Comparison of ENCODE assay signal across 12 cellular contexts in the genomic region with DNA sequence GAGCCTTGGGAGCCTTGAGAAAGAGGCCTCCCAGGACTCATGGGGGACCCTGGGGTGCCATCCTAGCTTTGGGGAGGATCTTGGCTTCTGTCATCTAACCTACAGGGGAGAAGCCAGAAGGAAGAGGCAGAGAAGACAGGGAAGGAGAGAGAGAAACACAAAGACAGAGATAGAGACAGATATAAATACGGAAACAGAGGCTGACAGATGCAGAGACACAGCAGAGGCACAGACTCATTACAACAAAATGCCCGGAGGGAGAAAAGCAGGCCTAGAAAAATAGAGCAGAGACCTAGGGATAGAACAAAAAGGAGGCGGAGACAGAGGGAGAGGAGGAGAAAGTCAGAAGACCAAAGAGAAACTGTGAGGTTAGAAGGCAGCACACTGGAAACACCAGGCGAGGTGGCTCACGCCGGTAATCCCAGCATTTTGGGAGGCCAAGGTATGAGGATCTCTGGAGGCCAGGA. TPM values are rescaled to one million over a fixed set of nuclear protein-coding genes. Genes with fewer than 3 reads are reported as not detected.
DNase-seq lines count a peak whose midpoint lies in the region; ATAC-seq and TF ChIP-seq lines count a peak whose summit lies in the region.
"Had no signal": no experiment of that assay in that cellular context is flagged by ENCODE, and none has a peak within 500 bp of the region (broad histone marks: within the 10 kb centered on the region; RNA-seq: fewer than 3 reads in every experiment).

No MANE protein-coding gene starts in this region.

- no peaks in the 10 kb centered on the region for H3K9me3 ChIP-seq in left ventricle myocardium inferior (replicated peaks)
- H3K9me3 ChIP-seq in uterus, result no peaks in the 10 kb centered on the region

- ATAC-seq in HG03139 (IDR thresholded peaks at IDR 0.05; ENCODE audit: unreplicated experiment) (no peak), GM18502 (IDR thresholded peaks at IDR 0.05; ENCODE audit: poor library complexity, unreplicated experiment) (no peak)

- H3K27ac ChIP-seq in left ventricle myocardium inferior (replicated peaks) (peak overlapping the region; percentile 94), uterus (peak overlapping the region; percentile 90 to 97)
- H3K27ac ChIP-seq: KMS-11 had no signal

- no peak for TF ChIP-seq POLR2A in uterus (IDR thresholded peaks at IDR 0.05)

- H3K36me3 Mint-ChIP-seq in endothelial cell (ENCODE audit: low read depth, unreplicated experiment) (peaks cover 5% of the 10 kb centered on the region), nephron (ENCODE audit: low read depth) (no peaks in the 10 kb centered on the region)

- intact Hi-C loops in left ventricle myocardium inferior (cut with micrococcal nuclease) (no loop called here), cardiac septum (cut with DNase I) (loop anchor here (2.0 kb wide), 1 partner anchor 25 kb away; the partner anchor contains the start of gene LRRC71), uterus (cut with DNase I; ENCODE audit: low total_unique reads) (no loop called here)

- peaks cover 24% of the 10 kb centered on the region for H3K27me3 Mint-ChIP-seq in endothelial cell (ENCODE audit: unreplicated experiment)
- peaks cover 50% of the 10 kb centered on the region for H3K27me3 Mint-ChIP-seq in nephron (ENCODE audit: low read depth)

- DNase-seq in left ventricle myocardium inferior (no peak), cardiac septum (ENCODE audit: low spot score) (no peak), endothelial cell (ENCODE audit: low spot score) (no peak), uterus (no peak)
- no peak for DNase-seq in stimulated activated CD4-positive, alpha-beta T cell treated with anti-CD3 and anti-CD28 coated beads, Interleukin-2, amount 100 ng/mL, for 48 hours
- DNase-seq: NCI-H510A, T-helper 1 cell had no signal

- H3K4me1 ChIP-seq in left ventricle myocardium inferior (peaks cover 84% of the 10 kb centered on the region), uterus (peaks cover 0 to 17% of the 10 kb centered on the region in 2 donors)

- no peaks in the 10 kb centered on the region for H3K36me3 ChIP-seq in left ventricle myocardium inferior
- no peaks in the 10 kb centered on the region for H3K36me3 ChIP-seq in uterus

- H3K9me3 Mint-ChIP-seq in endothelial cell (ENCODE audit: unreplicated experiment) (no peaks in the 10 kb centered on the region), nephron (no peaks in the 10 kb centered on the region)

- H3K4me3 Mint-ChIP-seq in endothelial cell (ENCODE audit: unreplicated experiment) (peak overlapping the region; percentile 68), nephron (peak overlapping the region; percentile 58 to 78 (median 72))

- H3K27me3 ChIP-seq in left ventricle myocardium inferior (ENCODE audit: low read depth) (peaks cover 48% of the 10 kb centered on the region), uterus (peaks cover 0 to 4% of the 10 kb centered on the region in 2 donors)

- no peak for TF ChIP-seq CTCF in left ventricle myocardium inferior (IDR thresholded peaks at IDR 0.05; ENCODE audit: borderline replicate concordance)
- no peak for TF ChIP-seq CTCF in endothelial cell (IDR thresholded peaks at IDR 0.05; ENCODE audit: unreplicated experiment)
- TF ChIP-seq CTCF in nephron (IDR thresholded peaks at IDR 0.05; ENCODE audit: unreplicated experiment in 3 of 3), result no peak
- TF ChIP-seq CTCF in uterus (IDR thresholded peaks at IDR 0.05), result no peak

- peak overlapping the region; percentile 72 for H3K4me3 ChIP-seq in left ventricle myocardium inferior
- H3K4me3 ChIP-seq in uterus, result no peak overlapping the region

- H3K27ac Mint-ChIP-seq in endothelial cell (ENCODE audit: unreplicated experiment) (peak overlapping the region; percentile 79), nephron (peak overlapping the region; percentile 83 to 94 (median 83))

- peaks cover 62% of the 10 kb centered on the region for H3K4me1 Mint-ChIP-seq in endothelial cell (ENCODE audit: unreplicated experiment)
- peaks cover 50% of the 10 kb centered on the region for H3K4me1 Mint-ChIP-seq in nephron

RNA-seq across cellular contexts. Expression of gene PEAR1, which starts 1.9 kb away (rescaled TPM):
- total RNA-seq in left ventricle myocardium inferior (7.1 TPM), cardiac septum (5.6 TPM), endothelial cell (ENCODE audit: unreplicated experiment) (50.7 TPM), uterus (10 to 100 TPM in 3 of 4 donors, 1 to 10 TPM in 1; 7.4 to 41.8 (median 17.9) TPM)

RNA-seq across cellular contexts. Expression of gene LRRC71, which starts 25.0 kb away (rescaled TPM):
- total RNA-seq in left ventricle myocardium inferior, result 0.27 TPM
- not detected for total RNA-seq in cardiac septum
- total RNA-seq in endothelial cell (ENCODE audit: unreplicated experiment), result 0.95 TPM
- total RNA-seq in uterus, result 1 to 10 TPM in 1 of 4 donors, under 1 TPM in 2, not detected in 1; 0.48 to 3.8 (median 0.91) TPM

RNA-seq across cellular contexts. Expression of gene NTRK1, which starts 34.8 kb away (rescaled TPM):
- total RNA-seq in left ventricle myocardium inferior, result 1.0 TPM
- 1.4 TPM for total RNA-seq in cardiac septum
- total RNA-seq in endothelial cell (ENCODE audit: unreplicated experiment), result 0.23 TPM
- 10 to 100 TPM in 1 of 4 donors, 1 to 10 TPM in 1, under 1 TPM in 2; 0.35 to 19.2 (median 3.6) TPM for total RNA-seq in uterus

RNA-seq across cellular contexts. Expression of gene INSRR, which starts 36.5 kb away (rescaled TPM):
- total RNA-seq in left ventricle myocardium inferior, result 0.41 TPM
- 0.24 TPM for total RNA-seq in cardiac septum
- not detected for total RNA-seq in endothelial cell (ENCODE audit: unreplicated experiment)
- total RNA-seq in uterus, result 1 to 10 TPM in 1 of 4 donors, not detected in 3; 1.2 TPM
- total RNA-seq: pulmonary artery endothelial cell had no signal
